21 cellular contexts compared by ENCODE assay signal in genomic region chr7:32073533-32073932, GRCh38. TPM values are rescaled to one million over a fixed set of nuclear protein-coding genes. Genes with fewer than 3 reads are reported as not detected.
"Had no signal": no experiment of that assay in that cellular context is flagged by ENCODE, and none has a peak within 500 bp of the region (broad histone marks: within the 10 kb centered on the region; RNA-seq: fewer than 3 reads in every experiment).

No MANE protein-coding gene starts in this region.

- DNase-seq: activated CD4-positive, alpha-beta T cell treated with anti-CD3 and anti-CD28 coated beads for 1 hour; activated CD8-positive, alpha-beta memory T cell treated with anti-CD3 and anti-CD28 coated beads for 24 hours; activated CD8-positive, alpha-beta memory T cell treated with anti-CD3 and anti-CD28 coated beads, Interleukin-2, amount 50 U/mL, for 48 hours; activated effector memory CD4-positive, alpha-beta T cell treated with Interleukin-2 at 50 U/mL for 16 hours; activated naive CD4-positive, alpha-beta T cell treated with anti-CD3 and anti-CD28 coated beads, Interleukin-2, amount 10 ng/mL, durations not matched to agents 7 days and 5 days; activated naive CD8-positive, alpha-beta T cell treated with anti-CD3 and anti-CD28 coated beads, Interleukin-2, amount 50 U/mL, for 24 hours; activated T-cell treated with anti-CD3 and anti-CD28 coated beads, Interleukin-2, amount 50 U/mL, for 48 hours; aorta; erythroblast; midbrain; retina; stimulated activated naive CD8-positive, alpha-beta T cell treated with anti-CD3 and anti-CD28 coated beads, Interleukin-15, Interleukin-2, amounts not matched to agents 100 U/mL and 50 U/mL, for 24 hours; T-helper 17 cell; trophoblast cell; WERI-Rb-1 had no signal

- H3K4me3 ChIP-seq: gastroesophageal sphincter, hepatocyte, skin epidermis, suprapubic skin, vagina had no signal

- H3K27ac ChIP-seq: gastroesophageal sphincter, hepatocyte, skin epidermis, suprapubic skin, vagina, WERI-Rb-1 had no signal

- ATAC-seq: activated naive CD8-positive, alpha-beta T cell treated with anti-CD3 and anti-CD28 coated beads, Interleukin-2, amount 50 U/mL, for 24 hours; gastroesophageal sphincter; stimulated activated naive CD8-positive, alpha-beta T cell treated with anti-CD3 and anti-CD28 coated beads, Interleukin-15, Interleukin-2, amounts not matched to agents 100 U/mL and 50 U/mL, for 24 hours; T-helper 17 cell had no signal

- H3K27me3 ChIP-seq: vagina had no signal

- H3K36me3 ChIP-seq: gastroesophageal sphincter, suprapubic skin, vagina, WERI-Rb-1 had no signal

- H3K9me3 ChIP-seq: gastroesophageal sphincter, suprapubic skin, vagina had no signal

RNA-seq across cellular contexts. Expression of gene PDE1C, which starts 3.3 kb away (rescaled TPM):
- total RNA-seq: bronchial epithelial cell, T-helper 17 cell had no signal
